18 cellular contexts compared by ENCODE assay signal in genomic region chr7:19011212-19011611, GRCh38.
"Had no signal": no experiment of that assay in that cellular context is flagged by ENCODE, and none has a peak within 500 bp of the region (broad histone marks: within the 10 kb centered on the region; RNA-seq: fewer than 3 reads in every experiment).

No MANE protein-coding gene starts in this region.

- ATAC-seq: left ventricle myocardium superior, right cardiac atrium had no signal

- H3K27ac Mint-ChIP-seq: activated naive CD8-positive, alpha-beta T cell treated with anti-CD3 and anti-CD28 coated beads for 36 hours; endodermal cell; nephron progenitor cell; stimulated activated naive CD8-positive, alpha-beta T cell treated with anti-CD3 and anti-CD28 coated beads, Interleukin-15, Interleukin-2, amounts not matched to agents 100 ng/mL and 50 ng/mL, for 24 hours; T-helper 2 cell treated with Interferon-gamma antibody and Interleukin-4, amounts not matched to agents 5 μg/mL and 100 μg/mL, for 36 hours; type B pancreatic cell had no signal

- H3K27me3 ChIP-seq: hepatocyte had no signal

- H3K36me3 ChIP-seq: prostate gland had no signal

- H3K36me3 Mint-ChIP-seq: activated naive CD8-positive, alpha-beta T cell treated with anti-CD3 and anti-CD28 coated beads for 36 hours had no signal

- DNase-seq: activated CD4-positive, alpha-beta T cell treated with anti-CD3 and anti-CD28 coated beads, Interleukin-2, amount 50 U/mL, for 1 hour; activated CD4-positive, CD25-positive, alpha-beta regulatory T cell; activated CD8-positive, alpha-beta memory T cell treated with anti-CD3 and anti-CD28 coated beads for 24 hours; activated gamma-delta T cell treated with Interleukin-2 at 50 U/mL for 16 hours; activated naive CD8-positive, alpha-beta T cell treated with anti-CD3 and anti-CD28 coated beads for 36 hours; anterior cingulate cortex; endodermal cell; left ventricle myocardium superior; mesendoderm; nephron progenitor cell; occipital lobe; right cardiac atrium had no signal

- H3K27ac ChIP-seq: hepatocyte, prostate gland had no signal

- H3K4me1 ChIP-seq: prostate gland had no signal

- H3K4me3 ChIP-seq: hepatocyte, prostate gland, smooth muscle cell had no signal

- H3K9me3 ChIP-seq: prostate gland had no signal

- H3K4me3 Mint-ChIP-seq: activated naive CD8-positive, alpha-beta T cell treated with anti-CD3 and anti-CD28 coated beads for 36 hours; endodermal cell; nephron progenitor cell; stimulated activated naive CD8-positive, alpha-beta T cell treated with anti-CD3 and anti-CD28 coated beads, Interleukin-15, Interleukin-2, amounts not matched to agents 100 ng/mL and 50 ng/mL, for 24 hours; T-helper 2 cell treated with Interferon-gamma antibody and Interleukin-4, amounts not matched to agents 5 μg/mL and 100 μg/mL, for 36 hours; type B pancreatic cell had no signal

- H3K4me2 ChIP-seq: hepatocyte, smooth muscle cell had no signal

- H3K27me3 Mint-ChIP-seq: activated naive CD8-positive, alpha-beta T cell treated with anti-CD3 and anti-CD28 coated beads for 36 hours; stimulated activated naive CD8-positive, alpha-beta T cell treated with anti-CD3 and anti-CD28 coated beads, Interleukin-15, Interleukin-2, amounts not matched to agents 100 ng/mL and 50 ng/mL, for 24 hours; type B pancreatic cell had no signal

- H2AFZ ChIP-seq: hepatocyte had no signal

- H3K79me2 ChIP-seq: hepatocyte had no signal

- H3K4me1 Mint-ChIP-seq: activated naive CD8-positive, alpha-beta T cell treated with anti-CD3 and anti-CD28 coated beads for 36 hours; nephron progenitor cell had no signal
